Comparison of ENCODE assay signal across 8 cellular contexts in genomic region chr19:47436712-47437401, GRCh38. TPM values are rescaled to one million over a fixed set of nuclear protein-coding genes. Genes with fewer than 3 reads are reported as not detected.
DNase-seq lines count a peak whose midpoint lies in the region; ATAC-seq, FAIRE-seq and TF ChIP-seq lines count a peak whose summit lies in the region.

No MANE protein-coding gene starts in this region.

- H3K4me2 ChIP-seq in HCT116 (ENCODE audit: low read length) = no peak overlapping the region
- H3K4me2 ChIP-seq in HepG2 (ENCODE audit: low read depth, low read length) = no peak overlapping the region

- H3K9me3 ChIP-seq in HCT116 (ENCODE audit: control insufficient read depth in 1 of 2, insufficient read depth in 1 of 2, low read depth in 1 of 2, low read length in 2 of 2) (no peaks in the 10 kb centered on the region), HepG2 (ENCODE audit: low read length) (no peaks in the 10 kb centered on the region)

- no peaks in the 10 kb centered on the region for H3K9me2 ChIP-seq in HCT116 (ENCODE audit: insufficient read depth)

- no TSS peak for BruUV-seq in HCT116 (replicated peaks; lab: Mats Ljungman, UMichigan)
- no TSS peak for BruUV-seq in HepG2 (replicated peaks; lab: Mats Ljungman, UMichigan)

- H3K4me1 ChIP-seq in HCT116 (ENCODE audit: control insufficient read depth in 1 of 2, insufficient read depth in 2 of 2, low read length in 2 of 2) = peaks cover 0 to 10% of the 10 kb centered on the region in 2 experiments; a peak in 2 of 4 replicates
- H3K4me1 ChIP-seq in HepG2 (ENCODE audit: insufficient read depth, low read length) = no peaks in the 10 kb centered on the region

- peaks cover 3% of the 10 kb centered on the region for H3K4me1 Mint-ChIP-seq in chondrocyte (ENCODE audit: low read depth)

- TF ChIP-seq POLR2A in HCT116 (IDR thresholded peaks at IDR 0.05; ENCODE audit: borderline replicate concordance, extremely low read depth, insufficient read depth, insufficient read length) (no peak), HepG2 (IDR thresholded peaks at IDR 0.05; ENCODE audit: insufficient read depth in 1 of 2, low read depth in 2 of 2, low read length in 2 of 2) (no peak)

- H2AFZ ChIP-seq in HCT116 (ENCODE audit: low read depth, low read length, poor library complexity, severe bottlenecking) (no peak overlapping the region), HepG2 (ENCODE audit: low read length) (no peak overlapping the region)

- H3K27me3 ChIP-seq in BJ (ENCODE audit: control insufficient read depth, insufficient read depth, low read length) (peaks cover 2% of the 10 kb centered on the region; the same call in 1 of the 2 replicates), HCT116 (ENCODE audit: insufficient read depth, low read length) (no peaks in the 10 kb centered on the region), HepG2 (ENCODE audit: control insufficient read depth in 1 of 2, insufficient read depth in 2 of 2, low read length in 2 of 2) (peaks cover 0 to 8% of the 10 kb centered on the region in 2 experiments; a peak in 2 of 5 replicates)

- RAD21 ChIA-PET in HCT116 (lab: Charles Lee; ENCODE audit: low non-redundant PET in 1 of 2, low total read pairs in 2 of 2, uncharacterized antibody in 2 of 2, unreplicated experiment in 2 of 2) = interaction anchor here (0.5 to 2.0 kb wide), 14 partner anchors 8 to 307 kb away, joined by 3 to 15 read pairs (median 5); partner anchors contain the start of genes KPTN (in 2 of the 2) and NAPA (in 1 of the 2)

- peak; percentile 99 for TF ChIP-seq RAD21 in HCT116 (IDR thresholded peaks at IDR 0.05; ENCODE audit: low read depth)
- TF ChIP-seq RAD21 in HepG2 (CRISPR knock-in tag; IDR thresholded peaks at IDR 0.05) = peak; percentile 83

- no peaks in the 10 kb centered on the region for H3K9me3 Mint-ChIP-seq in chondrocyte (ENCODE audit: low read depth)

- H3K4me3 ChIP-seq in BJ (ENCODE audit: low read depth, low read length) (no peak overlapping the region), HCT116 (replicated peaks in 1 of 2; ENCODE audit: low read depth in 1 of 2, low read length in 2 of 2) (no peak overlapping the region), HepG2 (replicated peaks in 1 of 3; ENCODE audit: insufficient read depth in 1 of 3, low read depth in 2 of 3, low read length in 3 of 3) (no peak overlapping the region)

- H3K9ac ChIP-seq in HCT116 (ENCODE audit: low read length) (no peak overlapping the region), HepG2 (ENCODE audit: insufficient read depth, low read depth, low read length) (no peak overlapping the region)

- ATAC-seq in HCT116 (peak; percentile 96), HepG2 (peak; percentile 92), GM21619 (IDR thresholded peaks at IDR 0.05; ENCODE audit: unreplicated experiment) (no peak)

- no peaks in the 10 kb centered on the region for H3K36me3 Mint-ChIP-seq in chondrocyte (ENCODE audit: low read depth)

- peak; percentile 90 for TF ChIP-seq CTCF in BJ (IDR thresholded peaks at IDR 0.05; ENCODE audit: insufficient read depth, low read depth, low read length)
- peak; percentile 91 to 96 (median 92) for TF ChIP-seq CTCF in HCT116 (IDR thresholded peaks at IDR 0.05 in 2 of 3, conservative IDR thresholded peaks at IDR 0.05 in 1 of 3; ENCODE audit: borderline replicate concordance in 1 of 3, insufficient read depth in 1 of 3, low read depth in 2 of 3, low read length in 2 of 3)
- TF ChIP-seq CTCF in chondrocyte (IDR thresholded peaks at IDR 0.05) = peak; percentile 98
- TF ChIP-seq CTCF in HepG2 (CRISPR knock-in tag; IDR thresholded peaks at IDR 0.05) = peak; percentile 96

- H4K20me1 ChIP-seq in HCT116 (ENCODE audit: insufficient read depth) (no peaks in the 10 kb centered on the region), HepG2 (ENCODE audit: insufficient read depth, low read length) (0 out of 2 replicates have a peak, but pooled peaks cover 2% of the 10 kb centered on the region)

- peak; percentile 82 for FAIRE-seq in HepG2 (lab: Jason Lieb, UNC)

- DNase-seq in BJ (ENCODE audit: low read depth) (no peak), HCT116 (ENCODE audit: low read depth, low spot score) (peak; percentile 62), NCI-H510A (lab: John Stamatoyannopoulos, UW) (peak; percentile 37), chondrocyte (ENCODE audit: low spot score) (no peak), HepG2 (ENCODE audit: low spot score) (peak; percentile 50)
- peak; percentile 90 for DNase-seq in activated CD4-positive, alpha-beta T cell treated with anti-CD3 and anti-CD28 coated beads for 48 hours
- DNase-seq in stimulated activated CD4-positive, alpha-beta T cell treated with anti-CD3 and anti-CD28 coated beads, TNF-alpha, amount 100 ng/mL, for 4 hours (ENCODE audit: low read depth in 3 of 3) = peak; percentile 76 to 80 (median 77)

- H3K4me3 Mint-ChIP-seq in chondrocyte (ENCODE audit: unreplicated experiment) = no peak overlapping the region

- no peak overlapping the region for H3K27ac ChIP-seq in HCT116 (ENCODE audit: low read depth, low read length)
- H3K27ac ChIP-seq in HepG2 (ENCODE audit: extremely low read length, insufficient read depth, low read length) = no peak overlapping the region

- intact Hi-C loops in HCT116 (cut with micrococcal nuclease) (loop anchor here (1.0 kb wide), 3 partner anchors 78 to 270 kb away; partner anchors contain the start of gene NAPA), HepG2 (cut with micrococcal nuclease; ENCODE audit: unreplicated experiment) (loop anchor here (1.0 kb wide), 2 partner anchors 78 to 261 kb away; partner anchors contain the start of gene NAPA)

- TF ChIP-seq EP300 in HepG2 (IDR thresholded peaks at IDR 0.05; ENCODE audit: low read depth in 2 of 2, low read length in 2 of 2) (no peak), HepG2 (CRISPR knock-in tag; IDR thresholded peaks at IDR 0.05; ENCODE audit: borderline replicate concordance) (no peak)

- H3K27ac Mint-ChIP-seq in chondrocyte (ENCODE audit: unreplicated experiment) = no peak overlapping the region

- H3K27me3 Mint-ChIP-seq in chondrocyte (ENCODE audit: low read depth) = peaks cover 18% of the 10 kb centered on the region

- 36% methylated on average over 11 of the region's 17 CpGs for WGBS in HepG2 (ENCODE audit: low lambda C conversion rate)

- H3K79me2 ChIP-seq in HCT116 (ENCODE audit: insufficient read depth, low read length) (no peaks in the 10 kb centered on the region), HepG2 (ENCODE audit: insufficient read depth, low read length) (no peaks in the 10 kb centered on the region)

- CTCF ChIA-PET in BJ (lab: Yijun Ruan, JAX) (interaction anchor here (0.6 to 10.0 kb wide), 26 partner anchors 9 to 369 kb away, joined by 3 to 428 read pairs (median 4); partner anchors contain the start of genes EHD2, KPTN and NAPA), HCT116 (lab: Charles Lee) (interaction anchor here (0.6 to 2.5 kb wide), 21 partner anchors 9 to 309 kb away, joined by 3 to 68 read pairs (median 6); partner anchors contain the start of genes EHD2, KPTN, MEIS3 and NAPA), HepG2 (lab: Yijun Ruan, JAX; ENCODE audit: low intra/inter-chr PET ratio, low total read pairs) (interaction anchor here (0.8 to 3.2 kb wide), 5 partner anchors 47 to 271 kb away, joined by 3 to 28 read pairs (median 14); partner anchors contain the start of genes KPTN and NAPA)

- POLR2A ChIA-PET in BJ (lab: Charles Lee) = no interaction called here
- POLR2A ChIA-PET in HCT116 (lab: Charles Lee) = interaction anchor here (0.6 to 0.9 kb wide), 3 partner anchors 9 to 270 kb away, joined by 3 to 5 read pairs (median 3); no protein-coding TSS in a partner anchor
- POLR2A ChIA-PET in HepG2 (lab: Yijun Ruan, JAX) = interaction anchor here (1.0 to 1.1 kb wide), 2 partner anchors 10 to 47 kb away, joined by 3 to 4 read pairs; partner anchors contain the start of gene KPTN

- H3K36me3 ChIP-seq in BJ (ENCODE audit: control insufficient read depth, insufficient read depth, low read length) = no peaks in the 10 kb centered on the region
- no peaks in the 10 kb centered on the region for H3K36me3 ChIP-seq in HCT116 (ENCODE audit: control insufficient read depth in 1 of 2, insufficient read depth in 2 of 2, low read length in 2 of 2)
- no peaks in the 10 kb centered on the region for H3K36me3 ChIP-seq in HepG2 (replicated peaks in 1 of 2; ENCODE audit: control insufficient read depth in 1 of 2, insufficient read depth in 2 of 2, low read length in 2 of 2)

- in situ Hi-C loops in HepG2 (cut with HindIII; ENCODE audit: extremely low pct_ligation_motif_present, low pct_unique_long_range_greater_than_20kb) = loop anchor here (5.0 kb wide), 2 partner anchors 80 to 260 kb away; partner anchors contain the start of gene NAPA

RNA-seq across cellular contexts. Expression of gene MEIS3, which starts 17.5 kb away (rescaled TPM):
- polyA plus RNA-seq in BJ (2011; rRNA removed) (35.0 and 51.3 TPM in 2 replicates), HepG2 (2011; rRNA removed) (0.70 and 0.94 TPM in 2 replicates)
- 69.0 and 80.9 TPM in 2 replicates for polyA minus RNA-seq in BJ (2011; rRNA and poly(A)+ RNA removed)
- total RNA-seq in HCT116 (2021; ENCODE audit: unreplicated experiment) (35.8 TPM), chondrocyte (79.5 to 83.4 TPM (median 82.2 TPM) in 3 replicates), HepG2 (2016; rRNA removed; fragmentation: Illumina TruSeq; extraction: Trizol) (0.09 and 1.2 TPM in 2 replicates)
- polyA plus RNA-seq in HCT116 (2012) = 27.7 and 31.2 TPM in 2 replicates
- 1.1 and 1.5 TPM in 2 replicates for total RNA-seq in HepG2 (2016; cell fraction: cytosol; rRNA removed; fragmentation: Illumina TruSeq; extraction: Trizol; ENCODE audit: low read depth)
- total RNA-seq in HepG2 (2016; cell fraction: insoluble cytoplasmic fraction; rRNA removed; fragmentation: Illumina TruSeq; extraction: Trizol) = not detected in 2 replicates
- 0.52 and 0.62 TPM in 2 replicates for total RNA-seq in HepG2 (2016; cell fraction: membrane; rRNA removed; fragmentation: Illumina TruSeq; extraction: Trizol)
- not detected in 2 replicates for total RNA-seq in HepG2 (2016; cell fraction: nucleus; rRNA removed; fragmentation: Illumina TruSeq; extraction: Trizol)
- 0.39 and 0.59 TPM in 2 replicates for polyA plus RNA-seq in HepG2 (2011; cell fraction: cytosol; rRNA removed)
- polyA plus RNA-seq in HepG2 (2011; cell fraction: nucleus; rRNA removed) = 2.3 and 2.8 TPM in 2 replicates
- 0.25 and 0.93 TPM in 2 replicates for polyA plus RNA-seq in HepG2 (2012)
- polyA plus RNA-seq in HepG2 (2016; cell fraction: cytosol; fragmentation: Illumina TruSeq; extraction: Trizol; ENCODE audit: low read depth) = 0.09 and 0.23 TPM in 2 replicates
- not detected in 2 replicates for polyA plus RNA-seq in HepG2 (2016; cell fraction: insoluble cytoplasmic fraction; fragmentation: Illumina TruSeq; extraction: Trizol; ENCODE audit: low read depth)
- 0.41 and 0.55 TPM in 2 replicates for polyA plus RNA-seq in HepG2 (2016; cell fraction: membrane; fragmentation: Illumina TruSeq; extraction: Trizol; ENCODE audit: low read depth)
- 0.29 TPM in 1 of 2 replicates, not detected in the other for polyA plus RNA-seq in HepG2 (2016; cell fraction: nucleus; fragmentation: Illumina TruSeq; extraction: Trizol; ENCODE audit: insufficient read depth, low read depth)
- 0.82 and 12.4 TPM in 2 replicates for polyA minus RNA-seq in HepG2 (2011; rRNA and poly(A)+ RNA removed; ENCODE audit: low replicate concordance)
- 0.69 and 0.70 TPM in 2 replicates for polyA minus RNA-seq in HepG2 (2011; cell fraction: cytosol; rRNA and poly(A)+ RNA removed)
- 0.50 and 0.64 TPM in 2 replicates for polyA minus RNA-seq in HepG2 (2011; cell fraction: nucleus; rRNA and poly(A)+ RNA removed)

RNA-seq across cellular contexts. Expression of gene SLC8A2, which starts 34.8 kb away (rescaled TPM):
- polyA plus RNA-seq in BJ (2011; rRNA removed) (0.02 TPM in 1 of 2 replicates, not detected in the other), HepG2 (2011; rRNA removed) (0.09 TPM in 1 of 2 replicates, not detected in the other)
- 0.62 TPM in 1 of 2 replicates, not detected in the other for polyA minus RNA-seq in BJ (2011; rRNA and poly(A)+ RNA removed)
- total RNA-seq in HCT116 (2021; ENCODE audit: unreplicated experiment) (0.98 TPM), chondrocyte (0.27 to 0.42 TPM (median 0.31 TPM) in 3 replicates), HepG2 (2016; rRNA removed; fragmentation: Illumina TruSeq; extraction: Trizol) (0.02 TPM in 1 of 2 replicates, not detected in the other)
- 1.4 and 2.5 TPM in 2 replicates for polyA plus RNA-seq in HCT116 (2012)
- not detected in 2 replicates for total RNA-seq in HepG2 (2016; cell fraction: cytosol; rRNA removed; fragmentation: Illumina TruSeq; extraction: Trizol; ENCODE audit: low read depth)
- total RNA-seq in HepG2 (2016; cell fraction: insoluble cytoplasmic fraction; rRNA removed; fragmentation: Illumina TruSeq; extraction: Trizol) = not detected in 2 replicates
- not detected in 2 replicates for total RNA-seq in HepG2 (2016; cell fraction: membrane; rRNA removed; fragmentation: Illumina TruSeq; extraction: Trizol)
- not detected in 2 replicates for total RNA-seq in HepG2 (2016; cell fraction: nucleus; rRNA removed; fragmentation: Illumina TruSeq; extraction: Trizol)
- polyA plus RNA-seq in HepG2 (2011; cell fraction: cytosol; rRNA removed) = 0.09 and 0.12 TPM in 2 replicates
- 0.19 and 0.51 TPM in 2 replicates for polyA plus RNA-seq in HepG2 (2011; cell fraction: nucleus; rRNA removed)
- 0.07 TPM in 1 of 2 replicates, not detected in the other for polyA plus RNA-seq in HepG2 (2012)
- not detected in 2 replicates for polyA plus RNA-seq in HepG2 (2016; cell fraction: cytosol; fragmentation: Illumina TruSeq; extraction: Trizol; ENCODE audit: low read depth)
- polyA plus RNA-seq in HepG2 (2016; cell fraction: insoluble cytoplasmic fraction; fragmentation: Illumina TruSeq; extraction: Trizol; ENCODE audit: low read depth) = not detected in 2 replicates
- polyA plus RNA-seq in HepG2 (2016; cell fraction: membrane; fragmentation: Illumina TruSeq; extraction: Trizol; ENCODE audit: low read depth) = not detected in 2 replicates
- polyA plus RNA-seq in HepG2 (2016; cell fraction: nucleus; fragmentation: Illumina TruSeq; extraction: Trizol; ENCODE audit: insufficient read depth, low read depth) = not detected in 2 replicates
- polyA minus RNA-seq in HepG2 (2011; rRNA and poly(A)+ RNA removed; ENCODE audit: low replicate concordance) = 0.78 TPM in 1 of 2 replicates, not detected in the other
- not detected in 2 replicates for polyA minus RNA-seq in HepG2 (2011; cell fraction: cytosol; rRNA and poly(A)+ RNA removed)
- polyA minus RNA-seq in HepG2 (2011; cell fraction: nucleus; rRNA and poly(A)+ RNA removed) = not detected in 2 replicates

RNA-seq across cellular contexts. Expression of gene KPTN, which starts 47.2 kb away (rescaled TPM):
- polyA plus RNA-seq in BJ (2011; rRNA removed) = 7.0 and 12.1 TPM in 2 replicates
- 4.4 and 8.2 TPM in 2 replicates for polyA minus RNA-seq in BJ (2011; rRNA and poly(A)+ RNA removed)
- total RNA-seq in HCT116 (2021; ENCODE audit: unreplicated experiment) = 23.8 TPM
- 21.3 and 27.5 TPM in 2 replicates for polyA plus RNA-seq in HCT116 (2012)
- 9.1 to 12.0 TPM (median 9.7 TPM) in 3 replicates for total RNA-seq in chondrocyte
- 8.4 and 9.1 TPM in 2 replicates for total RNA-seq in HepG2 (2016; rRNA removed; fragmentation: Illumina TruSeq; extraction: Trizol)
- total RNA-seq in HepG2 (2016; cell fraction: cytosol; rRNA removed; fragmentation: Illumina TruSeq; extraction: Trizol; ENCODE audit: low read depth) = 2.8 and 3.3 TPM in 2 replicates
- total RNA-seq in HepG2 (2016; cell fraction: insoluble cytoplasmic fraction; rRNA removed; fragmentation: Illumina TruSeq; extraction: Trizol) = 8.2 and 10.6 TPM in 2 replicates
- total RNA-seq in HepG2 (2016; cell fraction: membrane; rRNA removed; fragmentation: Illumina TruSeq; extraction: Trizol) = 4.2 and 6.5 TPM in 2 replicates
- total RNA-seq in HepG2 (2016; cell fraction: nucleus; rRNA removed; fragmentation: Illumina TruSeq; extraction: Trizol) = 9.8 and 13.4 TPM in 2 replicates
- 13.3 and 17.6 TPM in 2 replicates for polyA plus RNA-seq in HepG2 (2011; rRNA removed)
- 8.3 and 11.4 TPM in 2 replicates for polyA plus RNA-seq in HepG2 (2011; cell fraction: cytosol; rRNA removed)
- polyA plus RNA-seq in HepG2 (2011; cell fraction: nucleus; rRNA removed) = 48.6 and 50.4 TPM in 2 replicates
- polyA plus RNA-seq in HepG2 (2012) = 9.8 and 14.4 TPM in 2 replicates
- polyA plus RNA-seq in HepG2 (2016; cell fraction: cytosol; fragmentation: Illumina TruSeq; extraction: Trizol; ENCODE audit: low read depth) = 4.3 and 5.1 TPM in 2 replicates
- polyA plus RNA-seq in HepG2 (2016; cell fraction: insoluble cytoplasmic fraction; fragmentation: Illumina TruSeq; extraction: Trizol; ENCODE audit: low read depth) = 14.4 and 17.5 TPM in 2 replicates
- polyA plus RNA-seq in HepG2 (2016; cell fraction: membrane; fragmentation: Illumina TruSeq; extraction: Trizol; ENCODE audit: low read depth) = 5.2 and 7.2 TPM in 2 replicates
- polyA plus RNA-seq in HepG2 (2016; cell fraction: nucleus; fragmentation: Illumina TruSeq; extraction: Trizol; ENCODE audit: insufficient read depth, low read depth) = 29.6 and 30.0 TPM in 2 replicates
- polyA minus RNA-seq in HepG2 (2011; rRNA and poly(A)+ RNA removed; ENCODE audit: low replicate concordance) = 8.3 and 15.8 TPM in 2 replicates
- 5.2 TPM in 2 replicates for polyA minus RNA-seq in HepG2 (2011; cell fraction: cytosol; rRNA and poly(A)+ RNA removed)
- 3.2 and 5.5 TPM in 2 replicates for polyA minus RNA-seq in HepG2 (2011; cell fraction: nucleus; rRNA and poly(A)+ RNA removed)

Comparison
In these comparisons a context has a peak if more than half of its experiments do, and no peak if none do; other contexts are left out.
1. DNase-seq: peak in HCT116 (single experiment), NCI-H510A (single experiment), activated CD4-positive, alpha-beta T cell treated with anti-CD3 and anti-CD28 coated beads for 48 hours (single experiment), HepG2 (single experiment) and stimulated activated CD4-positive, alpha-beta T cell treated with anti-CD3 and anti-CD28 coated beads, TNF-alpha, amount 100 ng/mL, for 4 hours (3 of 3); none in BJ (single experiment) and chondrocyte (single experiment).
2. RNA of gene MEIS3, which starts 17.5 kb away (total RNA-seq): 79.5 to 83.4 TPM in chondrocyte and 35.8 TPM in HCT116 (single experiment); 0.09 to 1.5 TPM in HepG2; every median in the first group is over 10 times any median in the second.
3. Peak in every context shown above with its lines, with median percentiles within 50 percentile points of each other: CTCF ChIP-seq.